19 cellular contexts compared by ENCODE assay signal in the genomic region with DNA sequence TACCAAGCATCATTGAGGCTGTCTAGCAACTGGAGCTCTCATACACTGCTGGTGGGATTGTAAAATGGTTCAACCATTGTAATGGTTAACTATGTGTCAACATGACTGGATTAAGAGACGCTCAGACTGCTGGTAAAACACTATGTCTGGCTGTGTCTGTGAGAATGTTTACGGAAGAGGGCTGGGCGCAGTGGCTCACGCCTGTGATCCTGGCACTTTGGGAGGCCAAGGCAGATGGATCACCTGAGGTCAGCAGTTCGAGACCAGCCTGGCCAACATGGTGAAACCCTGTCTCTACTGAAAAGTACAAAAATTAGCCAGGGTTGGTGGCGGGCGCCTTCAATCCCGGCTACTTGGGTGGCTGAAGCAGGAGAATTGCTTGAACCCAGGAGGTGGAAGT. TPM values are rescaled to one million over a fixed set of nuclear protein-coding genes. Genes with fewer than 3 reads are reported as not detected.
DNase-seq lines count a peak whose midpoint lies in the region; ATAC-seq, FAIRE-seq and TF ChIP-seq lines count a peak whose summit lies in the region.
"Had no signal": no experiment of that assay in that cellular context is flagged by ENCODE, and none has a peak within 500 bp of the region (broad histone marks: within the 10 kb centered on the region; RNA-seq: fewer than 3 reads in every experiment).

No MANE protein-coding gene starts in this region.

- H3K9ac ChIP-seq in K562 (ENCODE audit: insufficient read depth in 1 of 2, low read depth in 2 of 2, low read length in 2 of 2), result no peak overlapping the region
- H3K9ac ChIP-seq in mesendoderm (ENCODE audit: low read length), result no peak overlapping the region

- DNase-seq in Caki2 (ENCODE audit: low read depth) (peak; percentile 60), HK-2 (ENCODE audit: unreplicated experiment) (peak; percentile 26), K562 (ENCODE audit: extremely low read depth in 1 of 4, low spot score in 3 of 4) (no peak), right lobe of liver (peak in 1 of 3 donors; percentile 48), SKM-1 (lab: John Stamatoyannopoulos, UW; ENCODE audit: unreplicated experiment) (no peak), mesendoderm (no peak)
- DNase-seq: aorta; effector CD4-positive, alpha-beta T cell; esophagus squamous epithelium; IMR-90; NCI-H345; occipital lobe; stimulated activated naive CD8-positive, alpha-beta T cell treated with anti-CD3 and anti-CD28 coated beads, Interleukin-15, Interleukin-2, amounts not matched to agents 100 U/mL and 50 U/mL, for 24 hours; T-helper 1 cell had no signal

- H4K20me1 ChIP-seq in K562 (replicated peaks; ENCODE audit: control insufficient read depth, insufficient read depth, low read length), result no peaks in the 10 kb centered on the region

- H3K18ac ChIP-seq in mesendoderm (ENCODE audit: low read length), result no peak overlapping the region

- intact Hi-C loops in K562 (cut with micrococcal nuclease), result no loop called here
- intact Hi-C loops in right lobe of liver (cut with DNase I), result no loop called here

- H3K4me1 ChIP-seq in K562 (replicated peaks in 1 of 2; ENCODE audit: control insufficient read depth in 2 of 2, insufficient read depth in 2 of 2, low read length in 2 of 2) (peaks cover 3 to 15% of the 10 kb centered on the region in 2 experiments; a peak in 4 of 5 replicates), right lobe of liver (no peaks in the 10 kb centered on the region), mesendoderm (ENCODE audit: control insufficient read depth, low read depth, low read length) (no peaks in the 10 kb centered on the region)
- H3K4me1 ChIP-seq: esophagus squamous epithelium had no signal

- H4K8ac ChIP-seq in mesendoderm (ENCODE audit: low read depth, low read length), result no peak overlapping the region

- in situ Hi-C loops in Caki2 (cut with HindIII; ENCODE audit: low pct_unique_long_range_greater_than_20kb, low sequenced_read_pairs), result no loop called here
- in situ Hi-C loops in K562 (cut with MboI), result no loop called here

- H3K27ac ChIP-seq in K562 (ENCODE audit: extremely low read depth, low read depth, low read length), result no peak overlapping the region
- H3K27ac ChIP-seq in right lobe of liver, result no peak overlapping the region
- H3K27ac ChIP-seq in mesendoderm (ENCODE audit: low read depth, low read length), result no peak overlapping the region
- H3K27ac ChIP-seq: esophagus squamous epithelium, tibial nerve had no signal

- H3K27me3 ChIP-seq in K562 (ENCODE audit: control insufficient read depth in 2 of 2, insufficient read depth in 2 of 2, low read length in 2 of 2), result no peaks in the 10 kb centered on the region
- no peaks in the 10 kb centered on the region for H3K27me3 ChIP-seq in right lobe of liver
- H3K27me3 ChIP-seq in mesendoderm (ENCODE audit: insufficient read depth, low read length, poor library complexity), result no peaks in the 10 kb centered on the region
- H3K27me3 ChIP-seq: tibial nerve had no signal

- H2BK120ac ChIP-seq in mesendoderm (ENCODE audit: low read depth, low read length), result no peak overlapping the region

- H3K23ac ChIP-seq in mesendoderm (ENCODE audit: low read length), result no peak overlapping the region

- H2BK15ac ChIP-seq in mesendoderm (replicated peaks; ENCODE audit: low read depth), result no peak overlapping the region

- H3K79me1 ChIP-seq in mesendoderm (ENCODE audit: low read length), result no peaks in the 10 kb centered on the region

- ATAC-seq in K562 (no peak), right lobe of liver (peak; percentile 66 to 97 (median 73)), HG02840 (IDR thresholded peaks at IDR 0.05; ENCODE audit: low FRiP score, unreplicated experiment) (no peak)
- no peak for ATAC-seq in activated CD4-positive, CD25-positive, alpha-beta regulatory T cell treated with anti-CD3 and anti-CD28 coated beads, Interleukin-2, amount 50 U/mL, for 24 hours
- ATAC-seq: sciatic nerve; stimulated activated naive CD8-positive, alpha-beta T cell treated with anti-CD3 and anti-CD28 coated beads, Interleukin-15, Interleukin-2, amounts not matched to agents 100 U/mL and 50 U/mL, for 24 hours had no signal

- no peaks in the 10 kb centered on the region for H3K9me1 ChIP-seq in K562 (ENCODE audit: control insufficient read depth, insufficient read depth, low read length)

- CTCF ChIA-PET in K562 (lab: Yijun Ruan, JAX; ENCODE audit: low intra/inter-chr PET ratio), result no interaction called here

- H3K79me2 ChIP-seq in K562 (ENCODE audit: control insufficient read depth, insufficient read depth, low read length) (no peaks in the 10 kb centered on the region), mesendoderm (ENCODE audit: control insufficient read depth, insufficient read depth, low read length) (no peaks in the 10 kb centered on the region)

- TF ChIP-seq RAD21 in K562 (CRISPR knock-in tag; conservative IDR thresholded peaks at IDR 0.05 in 1 of 2, IDR thresholded peaks at IDR 0.05 in 1 of 2), result no peak

- no peaks in the 10 kb centered on the region for H3K9me3 ChIP-seq in K562 (replicated peaks; ENCODE audit: control insufficient read depth, insufficient read depth, low read depth, low read length)
- H3K9me3 ChIP-seq in right lobe of liver, result no peaks in the 10 kb centered on the region
- H3K9me3 ChIP-seq: esophagus squamous epithelium, tibial nerve had no signal

- POLR2A ChIA-PET in K562 (lab: Yijun Ruan, JAX), result interaction anchor here (0.7 kb wide), 1 partner anchor 192 kb away, joined by 3 read pairs; no protein-coding TSS in a partner anchor

- TF ChIP-seq CTCF in K562 (IDR thresholded peaks at IDR 0.05 in 2 of 3, conservative IDR thresholded peaks at IDR 0.05 in 1 of 3; ENCODE audit: insufficient read depth in 2 of 3, low read depth in 1 of 3, low read length in 3 of 3) (no peak), right lobe of liver (IDR thresholded peaks at IDR 0.05) (no peak)

- no peak for FAIRE-seq in K562 (lab: Jason Lieb, UNC)
- FAIRE-seq: H1 had no signal

- H3K4me3 ChIP-seq in K562, result no peak overlapping the region
- H3K4me3 ChIP-seq in right lobe of liver, result no peak overlapping the region
- no peak overlapping the region for H3K4me3 ChIP-seq in mesendoderm (ENCODE audit: low read length)
- H3K4me3 ChIP-seq: esophagus squamous epithelium, tibial nerve had no signal

- H3K56ac ChIP-seq in mesendoderm (ENCODE audit: low read length), result no peak overlapping the region

- H2BK5ac ChIP-seq in mesendoderm (ENCODE audit: low read length), result no peak overlapping the region

- no peak for TF ChIP-seq POLR2A in K562 (conservative IDR thresholded peaks at IDR 0.05)
- TF ChIP-seq POLR2A in right lobe of liver (IDR thresholded peaks at IDR 0.05), result no peak

- no peaks in the 10 kb centered on the region for H3K36me3 ChIP-seq in K562 (ENCODE audit: control insufficient read depth, insufficient read depth, low read length)
- H3K36me3 ChIP-seq in right lobe of liver, result no peaks in the 10 kb centered on the region
- H3K36me3 ChIP-seq in mesendoderm (ENCODE audit: control insufficient read depth, insufficient read depth, low read length), result no peaks in the 10 kb centered on the region
- H3K36me3 ChIP-seq: esophagus squamous epithelium, tibial nerve had no signal

- TF ChIP-seq EP300 in K562 (IDR thresholded peaks at IDR 0.05; ENCODE audit: low read length), result no peak

- no peak overlapping the region for H4K5ac ChIP-seq in mesendoderm (ENCODE audit: low read length)

- 73% methylated on average over 8 of the region's 8 CpGs for WGBS in K562 (ENCODE audit: insufficient coverage, low coverage, missing lambda C conversion rate)
- WGBS in right lobe of liver (ENCODE audit: insufficient coverage, low coverage, low lambda C conversion rate, missing lambda C conversion rate), result 53% methylated on average over 8 of the region's 8 CpGs
- no CpG with 5 or more reads among the region's 8 CpGs for WGBS in mesendoderm (ENCODE audit: extremely low coverage, insufficient coverage, low lambda C conversion rate)

- H3K4me2 ChIP-seq in K562 (ENCODE audit: insufficient read depth, low read length) (no peak overlapping the region), mesendoderm (ENCODE audit: low read length) (no peak overlapping the region)

- H2AFZ ChIP-seq in K562 (ENCODE audit: low read depth, low read length), result no peak overlapping the region

- H2AK5ac ChIP-seq in mesendoderm (ENCODE audit: low read length), result no peak overlapping the region

- no TSS peak for BruUV-seq in K562 (replicated peaks; lab: Mats Ljungman, UMichigan)

- no peak overlapping the region for H3K4ac ChIP-seq in mesendoderm (ENCODE audit: low read depth, low read length)

RNA-seq across cellular contexts. Expression of gene FCRLA, which starts 4.8 kb away (rescaled TPM):
- total RNA-seq in Caki2 (2014; rRNA removed; shearing (Covaris generic); ENCODE audit: low replicate concordance), result not detected in 2 replicates
- total RNA-seq in K562 (2011; cell fraction: chromatin; rRNA removed; ENCODE audit: low replicate concordance), result 0.60 and 0.76 TPM in 2 replicates
- 0.53 and 1.2 TPM in 2 replicates for total RNA-seq in K562 (2011; cell fraction: nucleolus; rRNA removed)
- total RNA-seq in K562 (2011; cell fraction: nucleoplasm; rRNA removed), result 0.88 and 2.4 TPM in 2 replicates
- 0.09 and 1.0 TPM in 2 replicates for total RNA-seq in K562 (2014; rRNA removed)
- 0.29 and 0.41 TPM in 2 replicates for total RNA-seq in K562 (2014; rRNA removed; fragmentation: Illumina TruSeq; extraction: Trizol)
- total RNA-seq in K562 (2015; rRNA removed; fragmentation: Illumina TruSeq; extraction: Trizol), result 0.36 and 0.45 TPM in 2 replicates
- total RNA-seq in K562 (2021), result 0.35 and 0.40 TPM in 2 replicates
- 0.45 and 0.53 TPM in 2 replicates for polyA plus RNA-seq in K562 (2011; rRNA removed)
- polyA plus RNA-seq in K562 (2011; cell fraction: cytosol; rRNA removed), result 0.63 and 0.78 TPM in 2 replicates
- polyA plus RNA-seq in K562 (2011; cell fraction: nucleus; rRNA removed), result 0.41 and 0.48 TPM in 2 replicates
- 0.98 and 8.8 TPM in 2 replicates for polyA plus RNA-seq in K562 (2012)
- polyA plus RNA-seq in K562 (2014; fragmentation: Illumina TruSeq; extraction: Trizol), result 0.55 and 0.68 TPM in 2 replicates
- polyA plus RNA-seq in K562 (2014; fragmentation: Nextera tagmentation; extraction: Ambion mirVana), result under 1 TPM; 0.44 to 0.84 TPM
- polyA plus RNA-seq in K562 (2014; rRNA removed), result 0.49 and 0.93 TPM in 2 replicates
- 0.18 TPM in 2 replicates for polyA minus RNA-seq in K562 (2011; rRNA and poly(A)+ RNA removed)
- not detected in 2 replicates for polyA minus RNA-seq in K562 (2011; cell fraction: cytosol; rRNA and poly(A)+ RNA removed)
- polyA minus RNA-seq in K562 (2011; cell fraction: nucleus; rRNA and poly(A)+ RNA removed), result 0.27 and 0.44 TPM in 2 replicates
- total RNA-seq in right lobe of liver, result under 1 TPM in 1 of 6 experiments, not detected in 5; 0.20 TPM
- not detected for polyA plus RNA-seq in mesendoderm (2013, experiment 1 of 2)
- polyA plus RNA-seq in mesendoderm (2013, experiment 2 of 2), result not detected
- total RNA-seq: H1, occipital lobe had no signal
- polyA plus RNA-seq: H1 had no signal

RNA-seq across cellular contexts. Expression of gene FCRLB, which starts 19.1 kb away (rescaled TPM):
- total RNA-seq in Caki2 (2014; rRNA removed; shearing (Covaris generic); ENCODE audit: low replicate concordance), result 3.2 and 5.3 TPM in 2 replicates
- total RNA-seq in K562 (2011; cell fraction: chromatin; rRNA removed; ENCODE audit: low replicate concordance), result 1.5 and 4.0 TPM in 2 replicates
- 3.3 and 4.5 TPM in 2 replicates for total RNA-seq in K562 (2011; cell fraction: nucleolus; rRNA removed)
- total RNA-seq in K562 (2011; cell fraction: nucleoplasm; rRNA removed), result 2.9 and 5.1 TPM in 2 replicates
- total RNA-seq in K562 (2014; rRNA removed) (2.8 and 5.1 TPM in 2 replicates), K562 (2014; rRNA removed; fragmentation: Illumina TruSeq; extraction: Trizol) (1.2 and 1.4 TPM in 2 replicates), K562 (2015; rRNA removed; fragmentation: Illumina TruSeq; extraction: Trizol) (2.3 and 2.5 TPM in 2 replicates), K562 (2021) (2.4 and 3.1 TPM in 2 replicates), right lobe of liver (under 1 TPM; 0.14 to 0.99 (median 0.37) TPM)
- polyA plus RNA-seq in K562 (2011; rRNA removed) (1.2 and 1.3 TPM in 2 replicates), K562 (2014; fragmentation: Illumina TruSeq; extraction: Trizol) (1.1 and 1.6 TPM in 2 replicates), K562 (2014; fragmentation: Nextera tagmentation; extraction: Ambion mirVana) (under 1 TPM; 0.20 to 0.25 TPM), K562 (2014; rRNA removed) (2.1 and 4.6 TPM in 2 replicates)
- 1.0 and 3.4 TPM in 2 replicates for polyA plus RNA-seq in K562 (2011; cell fraction: cytosol; rRNA removed)
- polyA plus RNA-seq in K562 (2011; cell fraction: nucleus; rRNA removed), result 3.2 and 8.8 TPM in 2 replicates
- polyA plus RNA-seq in K562 (2012), result 4.6 and 4.8 TPM in 2 replicates
- polyA minus RNA-seq in K562 (2011; rRNA and poly(A)+ RNA removed), result 0.51 and 0.91 TPM in 2 replicates
- 0.95 and 2.2 TPM in 2 replicates for polyA minus RNA-seq in K562 (2011; cell fraction: cytosol; rRNA and poly(A)+ RNA removed)
- polyA minus RNA-seq in K562 (2011; cell fraction: nucleus; rRNA and poly(A)+ RNA removed), result 1.9 and 3.6 TPM in 2 replicates
- 0.20 TPM for polyA plus RNA-seq in mesendoderm (2013, experiment 1 of 2)
- 0.11 TPM for polyA plus RNA-seq in mesendoderm (2013, experiment 2 of 2)

RNA-seq across cellular contexts. Expression of gene FCGR2B, which starts 39.3 kb away (rescaled TPM):
- total RNA-seq in Caki2 (2014; rRNA removed; shearing (Covaris generic); ENCODE audit: low replicate concordance), result not detected in 2 replicates
- 6.8 and 7.4 TPM in 2 replicates for total RNA-seq in K562 (2011; cell fraction: chromatin; rRNA removed; ENCODE audit: low replicate concordance)
- total RNA-seq in K562 (2011; cell fraction: nucleolus; rRNA removed), result 5.1 and 7.0 TPM in 2 replicates
- 7.6 and 9.9 TPM in 2 replicates for total RNA-seq in K562 (2011; cell fraction: nucleoplasm; rRNA removed)
- total RNA-seq in K562 (2014; rRNA removed) (1.6 and 3.1 TPM in 2 replicates), K562 (2014; rRNA removed; fragmentation: Illumina TruSeq; extraction: Trizol) (3.1 and 3.3 TPM in 2 replicates), K562 (2015; rRNA removed; fragmentation: Illumina TruSeq; extraction: Trizol) (1.7 and 2.0 TPM in 2 replicates), K562 (2021) (2.4 and 3.1 TPM in 2 replicates), right lobe of liver (10 to 100 TPM; 15.5 to 30.9 (median 25.0) TPM)
- polyA plus RNA-seq in K562 (2011; rRNA removed) (4.0 and 14.5 TPM in 2 replicates), K562 (2014; fragmentation: Illumina TruSeq; extraction: Trizol) (3.9 and 4.1 TPM in 2 replicates), K562 (2014; fragmentation: Nextera tagmentation; extraction: Ambion mirVana) (1 to 10 TPM; 6.4 to 8.9 TPM), K562 (2014; rRNA removed) (3.3 and 4.1 TPM in 2 replicates)
- polyA plus RNA-seq in K562 (2011; cell fraction: cytosol; rRNA removed), result 4.3 and 14.1 TPM in 2 replicates
- 10.8 and 35.5 TPM in 2 replicates for polyA plus RNA-seq in K562 (2011; cell fraction: nucleus; rRNA removed)
- 14.5 and 18.1 TPM in 2 replicates for polyA plus RNA-seq in K562 (2012)
- polyA minus RNA-seq in K562 (2011; rRNA and poly(A)+ RNA removed), result 3.1 and 8.7 TPM in 2 replicates
- polyA minus RNA-seq in K562 (2011; cell fraction: cytosol; rRNA and poly(A)+ RNA removed), result 0.86 and 1.5 TPM in 2 replicates
- 2.6 and 9.2 TPM in 2 replicates for polyA minus RNA-seq in K562 (2011; cell fraction: nucleus; rRNA and poly(A)+ RNA removed)
- polyA plus RNA-seq in mesendoderm (2013, experiment 1 of 2), result not detected
- not detected for polyA plus RNA-seq in mesendoderm (2013, experiment 2 of 2)
- total RNA-seq: H1, IMR-90 had no signal
- polyA plus RNA-seq: IMR-90 had no signal

RNA-seq across cellular contexts. Expression of gene DUSP12, which starts 47.3 kb away (rescaled TPM):
- total RNA-seq in Caki2 (2014; rRNA removed; shearing (Covaris generic); ENCODE audit: low replicate concordance), result 20.4 and 36.9 TPM in 2 replicates
- 52.6 and 81.7 TPM in 2 replicates for total RNA-seq in K562 (2011; cell fraction: chromatin; rRNA removed; ENCODE audit: low replicate concordance)
- 43.2 and 51.6 TPM in 2 replicates for total RNA-seq in K562 (2011; cell fraction: nucleolus; rRNA removed)
- total RNA-seq in K562 (2011; cell fraction: nucleoplasm; rRNA removed), result 34.3 and 41.1 TPM in 2 replicates
- total RNA-seq in K562 (2014; rRNA removed), result 55.4 and 62.7 TPM in 2 replicates
- 42.3 and 44.3 TPM in 2 replicates for total RNA-seq in K562 (2014; rRNA removed; fragmentation: Illumina TruSeq; extraction: Trizol)
- 42.4 and 48.0 TPM in 2 replicates for total RNA-seq in K562 (2015; rRNA removed; fragmentation: Illumina TruSeq; extraction: Trizol)
- total RNA-seq in K562 (2021), result 41.0 and 43.6 TPM in 2 replicates
- polyA plus RNA-seq in K562 (2011; rRNA removed), result 75.2 and 80.4 TPM in 2 replicates
- 43.1 and 48.0 TPM in 2 replicates for polyA plus RNA-seq in K562 (2011; cell fraction: cytosol; rRNA removed)
- 69.1 and 74.8 TPM in 2 replicates for polyA plus RNA-seq in K562 (2011; cell fraction: nucleus; rRNA removed)
- polyA plus RNA-seq in K562 (2012), result 41.7 and 47.0 TPM in 2 replicates
- polyA plus RNA-seq in K562 (2014; fragmentation: Illumina TruSeq; extraction: Trizol), result 38.5 and 54.6 TPM in 2 replicates
- polyA plus RNA-seq in K562 (2014; fragmentation: Nextera tagmentation; extraction: Ambion mirVana), result 10 to 100 TPM; 10.4 to 15.0 TPM
- polyA plus RNA-seq in K562 (2014; rRNA removed), result 80.8 and 81.4 TPM in 2 replicates
- polyA minus RNA-seq in K562 (2011; rRNA and poly(A)+ RNA removed), result 34.2 and 40.0 TPM in 2 replicates
- polyA minus RNA-seq in K562 (2011; cell fraction: cytosol; rRNA and poly(A)+ RNA removed), result 20.6 and 27.8 TPM in 2 replicates
- 26.9 and 35.7 TPM in 2 replicates for polyA minus RNA-seq in K562 (2011; cell fraction: nucleus; rRNA and poly(A)+ RNA removed)
- 1 to 10 TPM; 4.0 to 7.1 (median 4.7) TPM for total RNA-seq in right lobe of liver
- 43.9 TPM for polyA plus RNA-seq in mesendoderm (2013, experiment 1 of 2)
- 44.2 TPM for polyA plus RNA-seq in mesendoderm (2013, experiment 2 of 2)

Comparison
In these comparisons a context has a peak if more than half of its experiments do, and no peak if none do; other contexts are left out.
1. DNase-seq: peak in Caki2 (single experiment) and HK-2 (single experiment); none in K562 (0 of 4), SKM-1 (single experiment) and mesendoderm (single experiment).
2. ATAC-seq: peak in right lobe of liver (4 of 4); none in K562 (single experiment), HG02840 (single experiment) and activated CD4-positive, CD25-positive, alpha-beta regulatory T cell treated with anti-CD3 and anti-CD28 coated beads, Interleukin-2, amount 50 U/mL, for 24 hours (0 of 2).